ENCODE assay signal across 8 cellular contexts in genomic region chr5:173451031-173451430, GRCh38.
DNase-seq lines count a peak whose midpoint lies in the region; ATAC-seq, FAIRE-seq and TF ChIP-seq lines count a peak whose summit lies in the region.

No MANE protein-coding gene starts in this region.

- no peaks in the 10 kb centered on the region for H3K27me3 ChIP-seq in GM23248 (replicated peaks; ENCODE audit: insufficient read depth)

- peak; percentile 13 for TF ChIP-seq CTCF in D721Med (IDR thresholded peaks at IDR 0.05; ENCODE audit: insufficient read depth, missing control alignments)

- no peak overlapping the region; the same call in 1 of the 2 replicates for H2AFZ ChIP-seq in GM23248

- WGBS in GM23248 (ENCODE audit: low coverage in 1 of 2, low lambda C conversion rate in 2 of 2, missing lambda C conversion rate in 2 of 2), 2 experiments = 81 to 83% methylated on average over 5 of the region's 5 CpGs

- H3K4me1 ChIP-seq in GM23248 (ENCODE audit: insufficient read depth) = peaks cover 55% of the 10 kb centered on the region

- peaks cover 52% of the 10 kb centered on the region for H3F3A ChIP-seq in GM23248 (ENCODE audit: insufficient read depth)

- H3K36me3 ChIP-seq in GM23248 (ENCODE audit: low read depth) = no peaks in the 10 kb centered on the region

- DNase-seq in D721Med (ENCODE audit: insufficient read length, low spot score) (no peak), GM23248 (peak; percentile 30), inferior parietal cortex (ENCODE audit: extremely low spot score) (peak; percentile 31), SKM-1 (lab: John Stamatoyannopoulos, UW; ENCODE audit: unreplicated experiment) (no peak)

- H3K4me2 ChIP-seq in GM23248 (ENCODE audit: unreplicated experiment) = no peak overlapping the region

- ATAC-seq in SK-N-SH treated with all-trans-retinoic acid at 6 μM for 48 hours = peak; percentile 49; the same call in 2 of the 3 replicates
- no peak for ATAC-seq in GM19023 (IDR thresholded peaks at IDR 0.05; ENCODE audit: unreplicated experiment)
- ATAC-seq in HG03565 (IDR thresholded peaks at IDR 0.05; ENCODE audit: unreplicated experiment) = no peak
- ATAC-seq in HG03442 (IDR thresholded peaks at IDR 0.05; ENCODE audit: unreplicated experiment) = no peak

- H3K9me3 ChIP-seq in GM23248 (ENCODE audit: low read depth) = no peaks in the 10 kb centered on the region

- H3K4me3 ChIP-seq in GM23248 = no peak overlapping the region

- in situ Hi-C loops in GM23248 (cut with MboI) = no loop called here

- no peak for FAIRE-seq in D721Med (lab: Jason Lieb, UNC)

- peak overlapping the region; percentile 96 for H3K27ac ChIP-seq in GM23248

- no peaks in the 10 kb centered on the region for H3K79me2 ChIP-seq in GM23248 (ENCODE audit: insufficient read depth)

- no peaks in the 10 kb centered on the region for H4K20me1 ChIP-seq in GM23248 (ENCODE audit: insufficient read depth)

- no peaks in the 10 kb centered on the region for H3K9me2 ChIP-seq in GM23248 (ENCODE audit: insufficient read depth)

- no peak overlapping the region for H3K9ac ChIP-seq in GM23248

TF ChIP-seq in SK-N-SH treated with all-trans-retinoic acid at 6 μM for 48 hours, 23 proteins besides CTCF, POLR2A, EP300 and RAD21:
- TF ChIP-seq ZNF70 (CRISPR knock-in tag; IDR thresholded peaks at IDR 0.05) (no peak), ARNTL (CRISPR knock-in tag; IDR thresholded peaks at IDR 0.05; ENCODE audit: borderline replicate concordance, low read depth) (no peak), ZC3H10 (CRISPR knock-in tag; IDR thresholded peaks at IDR 0.05) (no peak), ZNF8 (CRISPR knock-in tag; IDR thresholded peaks at IDR 0.05) (no peak), ISL1 (CRISPR knock-in tag; IDR thresholded peaks at IDR 0.05) (no peak), OSR1 (CRISPR knock-in tag; IDR thresholded peaks at IDR 0.05) (no peak)
- TF ChIP-seq, protein P1, sequence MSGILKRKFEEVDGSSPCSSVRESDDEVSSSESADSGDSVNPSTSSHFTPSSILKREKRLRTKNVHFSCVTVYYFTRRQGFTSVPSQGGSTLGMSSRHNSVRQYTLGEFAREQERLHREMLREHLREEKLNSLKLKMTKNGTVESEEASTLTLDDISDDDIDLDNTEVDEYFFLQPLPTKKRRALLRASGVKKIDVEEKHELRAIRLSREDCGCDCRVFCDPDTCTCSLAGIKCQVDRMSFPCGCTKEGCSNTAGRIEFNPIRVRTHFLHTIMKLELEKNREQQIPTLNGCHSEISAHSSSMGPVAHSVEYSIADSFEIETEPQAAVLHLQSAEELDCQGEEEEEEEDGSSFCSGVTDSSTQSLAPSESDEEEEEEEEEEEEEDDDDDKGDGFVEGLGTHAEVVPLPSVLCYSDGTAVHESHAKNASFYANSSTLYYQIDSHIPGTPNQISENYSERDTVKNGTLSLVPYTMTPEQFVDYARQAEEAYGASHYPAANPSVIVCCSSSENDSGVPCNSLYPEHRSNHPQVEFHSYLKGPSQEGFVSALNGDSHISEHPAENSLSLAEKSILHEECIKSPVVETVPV (CRISPR knock-in tag; IDR thresholded peaks at IDR 0.05) = no peak
- TF ChIP-seq, protein P2, sequence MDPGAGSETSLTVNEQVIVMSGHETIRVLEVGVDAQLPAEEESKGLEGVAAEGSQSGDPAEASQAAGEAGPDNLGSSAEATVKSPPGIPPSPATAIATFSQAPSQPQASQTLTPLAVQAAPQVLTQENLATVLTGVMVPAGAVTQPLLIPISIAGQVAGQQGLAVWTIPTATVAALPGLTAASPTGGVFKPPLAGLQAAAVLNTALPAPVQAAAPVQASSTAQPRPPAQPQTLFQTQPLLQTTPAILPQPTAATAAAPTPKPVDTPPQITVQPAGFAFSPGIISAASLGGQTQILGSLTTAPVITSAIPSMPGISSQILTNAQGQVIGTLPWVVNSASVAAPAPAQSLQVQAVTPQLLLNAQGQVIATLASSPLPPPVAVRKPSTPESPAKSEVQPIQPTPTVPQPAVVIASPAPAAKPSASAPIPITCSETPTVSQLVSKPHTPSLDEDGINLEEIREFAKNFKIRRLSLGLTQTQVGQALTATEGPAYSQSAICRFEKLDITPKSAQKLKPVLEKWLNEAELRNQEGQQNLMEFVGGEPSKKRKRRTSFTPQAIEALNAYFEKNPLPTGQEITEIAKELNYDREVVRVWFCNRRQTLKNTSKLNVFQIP (CRISPR knock-in tag; IDR thresholded peaks at IDR 0.05; ENCODE audit: borderline replicate concordance, low read depth) = no peak
- TF ChIP-seq, protein P3, sequence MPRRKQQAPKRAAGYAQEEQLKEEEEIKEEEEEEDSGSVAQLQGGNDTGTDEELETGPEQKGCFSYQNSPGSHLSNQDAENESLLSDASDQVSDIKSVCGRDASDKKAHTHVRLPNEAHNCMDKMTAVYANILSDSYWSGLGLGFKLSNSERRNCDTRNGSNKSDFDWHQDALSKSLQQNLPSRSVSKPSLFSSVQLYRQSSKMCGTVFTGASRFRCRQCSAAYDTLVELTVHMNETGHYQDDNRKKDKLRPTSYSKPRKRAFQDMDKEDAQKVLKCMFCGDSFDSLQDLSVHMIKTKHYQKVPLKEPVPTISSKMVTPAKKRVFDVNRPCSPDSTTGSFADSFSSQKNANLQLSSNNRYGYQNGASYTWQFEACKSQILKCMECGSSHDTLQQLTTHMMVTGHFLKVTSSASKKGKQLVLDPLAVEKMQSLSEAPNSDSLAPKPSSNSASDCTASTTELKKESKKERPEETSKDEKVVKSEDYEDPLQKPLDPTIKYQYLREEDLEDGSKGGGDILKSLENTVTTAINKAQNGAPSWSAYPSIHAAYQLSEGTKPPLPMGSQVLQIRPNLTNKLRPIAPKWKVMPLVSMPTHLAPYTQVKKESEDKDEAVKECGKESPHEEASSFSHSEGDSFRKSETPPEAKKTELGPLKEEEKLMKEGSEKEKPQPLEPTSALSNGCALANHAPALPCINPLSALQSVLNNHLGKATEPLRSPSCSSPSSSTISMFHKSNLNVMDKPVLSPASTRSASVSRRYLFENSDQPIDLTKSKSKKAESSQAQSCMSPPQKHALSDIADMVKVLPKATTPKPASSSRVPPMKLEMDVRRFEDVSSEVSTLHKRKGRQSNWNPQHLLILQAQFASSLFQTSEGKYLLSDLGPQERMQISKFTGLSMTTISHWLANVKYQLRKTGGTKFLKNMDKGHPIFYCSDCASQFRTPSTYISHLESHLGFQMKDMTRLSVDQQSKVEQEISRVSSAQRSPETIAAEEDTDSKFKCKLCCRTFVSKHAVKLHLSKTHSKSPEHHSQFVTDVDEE (CRISPR knock-in tag; IDR thresholded peaks at IDR 0.05) = no peak

Comparison
In these comparisons a context has a peak if more than half of its experiments do, and no peak if none do; other contexts are left out.
1. DNase-seq: peak in GM23248 (single experiment) and inferior parietal cortex (single experiment); none in D721Med (single experiment) and SKM-1 (single experiment).